ENCODE assay signal across 8 cellular contexts in genomic region chr13:51222510-51223283, GRCh38. TPM values are rescaled to one million over a fixed set of nuclear protein-coding genes. Genes with fewer than 3 reads are reported as not detected.
DNase-seq lines count a peak whose midpoint lies in the region; ATAC-seq and TF ChIP-seq lines count a peak whose summit lies in the region.

No MANE protein-coding gene starts in this region.

- H3K27ac ChIP-seq in heart left ventricle, result peak overlapping the region; percentile 47 to 88 (median 76)

- 0 to 1% (median 1%) methylated on average over 27 to 59 of the region's 59 CpGs for WGBS in heart left ventricle, 4 donors

- intact Hi-C loops in heart left ventricle (cut with DNase I), result loop anchor here in 9 of 10 donors (1.0 to 10.0 kb wide), 8 partner anchors 45 to 582 kb away; partner anchors contain the start of genes DHRS12 (in 1 of the 9) and WDFY2 (in 1 of the 9)

- DNase-seq in DMS53 (lab: John Stamatoyannopoulos, UW), result peak; percentile 53
- DNase-seq in DMS53 treated with DMSO at 0.1 percent for 48 hours (lab: John Stamatoyannopoulos, UW; ENCODE audit: unreplicated experiment), result no peak
- peak; percentile 56 for DNase-seq in activated CD8-positive, alpha-beta memory T cell treated with anti-CD3 and anti-CD28 coated beads, Interleukin-2, amount 50 U/mL, for 48 hours
- no peak for DNase-seq in heart left ventricle
- DNase-seq in retinal pigment epithelial cell (ENCODE audit: low read depth), result no peak
- no peak for DNase-seq in cortex of kidney (lab: John Stamatoyannopoulos, UW)
- DNase-seq in dedifferentiated amniotic fluid mesenchymal stem cell (ENCODE audit: extremely low spot score), result no peak

- ATAC-seq in HG03457 (IDR thresholded peaks at IDR 0.05; ENCODE audit: unreplicated experiment), result peak; percentile 24
- peak; percentile 21 to 57 (median 40) for ATAC-seq in heart left ventricle

- no peak for TF ChIP-seq POLR2A in heart left ventricle (IDR thresholded peaks at IDR 0.05)

- peak overlapping the region; percentile 77 to 99 (median 87) for H3K4me3 ChIP-seq in heart left ventricle
- peak overlapping the region; percentile 91 for H3K4me3 ChIP-seq in retinal pigment epithelial cell (ENCODE audit: low read length)

- TF ChIP-seq CTCF in heart left ventricle (IDR thresholded peaks at IDR 0.05) (peak in 2 of 12 donors; percentile 1 to 3), retinal pigment epithelial cell (conservative IDR thresholded peaks at IDR 0.05; ENCODE audit: low read depth, low read length) (peak; percentile 39)

- H3K36me3 ChIP-seq in heart left ventricle, result peaks cover 0 to 7% (median 0%) of the 10 kb centered on the region in 9 donors

- H3K27me3 ChIP-seq in heart left ventricle, result peaks cover 0 to 24% (median 0%) of the 10 kb centered on the region in 9 donors

- no peaks in the 10 kb centered on the region for H3K9me3 ChIP-seq in heart left ventricle

- H3K4me1 ChIP-seq in heart left ventricle, result peaks cover 0 to 28% (median 10%) of the 10 kb centered on the region in 12 donors

RNA-seq across cellular contexts. Expression of gene FAM124A, which starts 0.5 kb away (rescaled TPM):
- total RNA-seq in heart left ventricle, result 10 to 100 TPM in 2 of 9 donors, 1 to 10 TPM in 7; 5.6 to 16.8 (median 8.0) TPM
- polyA plus RNA-seq in heart left ventricle, result 1 to 10 TPM; 4.1 TPM

Comparison
In these comparisons a context has a peak if more than half of its experiments do, and no peak if none do; other contexts are left out.
1. DNase-seq: peak in DMS53 (single experiment) and activated CD8-positive, alpha-beta memory T cell treated with anti-CD3 and anti-CD28 coated beads, Interleukin-2, amount 50 U/mL, for 48 hours (single experiment); none in DMS53 treated with DMSO at 0.1 percent for 48 hours (single experiment), heart left ventricle (0 of 5), retinal pigment epithelial cell (single experiment), cortex of kidney (single experiment) and dedifferentiated amniotic fluid mesenchymal stem cell (single experiment).